ENCODE assay signal across 32 cellular contexts in the genomic region with DNA sequence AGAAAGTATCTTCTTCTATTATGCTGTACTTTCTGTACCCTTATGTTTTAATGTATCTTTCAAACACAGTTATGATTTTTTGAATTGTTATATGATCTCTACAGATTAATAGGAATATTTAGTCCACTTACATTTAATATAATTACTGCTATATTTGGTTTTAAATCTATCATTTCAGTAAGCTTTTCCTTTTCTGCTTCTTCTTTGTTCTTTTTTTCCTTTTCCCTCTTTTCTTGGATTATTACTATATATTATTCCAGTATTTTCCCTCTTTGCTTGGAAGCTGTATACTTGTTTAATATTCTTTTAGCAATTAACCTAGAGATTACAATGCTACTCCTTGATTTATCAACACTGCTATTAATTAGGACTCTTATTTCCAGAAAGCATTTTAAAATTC. TPM values are rescaled to one million over a fixed set of nuclear protein-coding genes. Genes with fewer than 3 reads are reported as not detected.
"Had no signal": no experiment of that assay in that cellular context is flagged by ENCODE, and none has a peak within 500 bp of the region (broad histone marks: within the 10 kb centered on the region; RNA-seq: fewer than 3 reads in every experiment).

No MANE protein-coding gene starts in this region.

- H3K27me3 ChIP-seq: testis, thyroid gland, uterus had no signal

- H3K4me3 ChIP-seq: stomach, suprapubic skin, testis, thoracic aorta, thyroid gland, tibial nerve, transverse colon, upper lobe of left lung, upper lobe of right lung, uterus, vagina had no signal

- H3K4me3 Mint-ChIP-seq: stimulated activated memory B cell treated with anti-CD40 and anti-IgM and Interleukin-4, amounts not matched to agents 10 μg/mL and 1 μg/mL and 100 μg/mL, for 72 hours; stimulated activated naive B cell treated with anti-CD40 and anti-IgM and Interleukin-4, amounts not matched to agents 10 μg/mL and 1 μg/mL and 100 μg/mL, for 72 hours; stimulated activated naive CD8-positive, alpha-beta T cell treated with anti-CD3 and anti-CD28 coated beads, Interleukin-15, amount 100 ng/mL, for 72 hours; stimulated activated naive CD8-positive, alpha-beta T cell treated with anti-CD3 and anti-CD28 coated beads, Interleukin-15, Interleukin-2, amounts not matched to agents 100 ng/mL and 50 ng/mL, for 24 hours; type B pancreatic cell had no signal

- H3K36me3 ChIP-seq: stomach, suprapubic skin, thoracic aorta, thyroid gland, tibial nerve, transverse colon, upper lobe of left lung, upper lobe of right lung, uterus, vagina had no signal

- H3K27ac ChIP-seq: stomach, suprapubic skin, testis, thoracic aorta, thyroid gland, tibial nerve, transverse colon, upper lobe of left lung, upper lobe of right lung, uterus, vagina had no signal

- H3K9me3 ChIP-seq: suprapubic skin, testis, thoracic aorta, thyroid gland, transverse colon, upper lobe of left lung, upper lobe of right lung, uterus, vagina had no signal

- H3K9me3 Mint-ChIP-seq: stimulated activated memory B cell treated with anti-CD40 and anti-IgM and Interleukin-4, amounts not matched to agents 10 μg/mL and 1 μg/mL and 100 μg/mL, for 72 hours; stimulated activated naive CD8-positive, alpha-beta T cell treated with anti-CD3 and anti-CD28 coated beads, Interleukin-15, Interleukin-2, amounts not matched to agents 100 ng/mL and 50 ng/mL, for 24 hours; type B pancreatic cell had no signal

- ATAC-seq: stimulated activated memory B cell treated with anti-CD40 and anti-IgM and Interleukin-4, amounts not matched to agents 10 μg/mL and 1 μg/mL and 100 μg/mL, for 72 hours; stimulated activated naive B cell treated with anti-CD40 and anti-IgM and Interleukin-4, amounts not matched to agents 10 μg/mL and 1 μg/mL and 100 μg/mL, for 72 hours; stimulated activated naive CD8-positive, alpha-beta T cell treated with anti-CD3 and anti-CD28 coated beads, Interleukin-15, amount 100 ng/mL, for 72 hours; stimulated activated naive CD8-positive, alpha-beta T cell treated with anti-CD3 and anti-CD28 coated beads, Interleukin-15, Interleukin-2, amounts not matched to agents 100 U/mL and 50 U/mL, for 24 hours; upper lobe of right lung had no signal

- DNase-seq: stimulated activated CD4-positive, alpha-beta T cell treated with anti-CD3 and anti-CD28 coated beads, Interleukin-2, amount 100 ng/mL, for 24 hours; stimulated activated CD4-positive, alpha-beta T cell treated with anti-CD3 and anti-CD28 coated beads, Interleukin-2, amount 100 ng/mL, for 48 hours; stimulated activated CD4-positive, alpha-beta T cell treated with anti-CD3 and anti-CD28 coated beads, Interleukin-4, amount 100 ng/mL, for 1 hour; stimulated activated CD4-positive, alpha-beta T cell treated with anti-CD3 and anti-CD28 coated beads, Interleukin-4, amount 100 ng/mL, for 24 hours; stimulated activated CD4-positive, alpha-beta T cell treated with anti-CD3 and anti-CD28 coated beads, Interleukin-4, amount 100 ng/mL, for 4 hours; stimulated activated CD8-positive, alpha-beta memory T cell treated with anti-CD3 and anti-CD28 coated beads, Interleukin-4, amount 100 ng/mL, for 48 hours; stimulated activated naive B cell treated with anti-CD40 and anti-IgM and Interleukin-4, amounts not matched to agents 10 μg/mL and 1 μg/mL and 100 μg/mL, for 72 hours; stimulated activated naive CD4-positive, alpha-beta T cell; stimulated activated naive CD4-positive, alpha-beta T cell treated with Interleukin-2 at 50 U/mL for 16 hours; stimulated activated naive CD8-positive, alpha-beta T cell treated with anti-CD3 and anti-CD28 coated beads, Interleukin-15, amount 100 ng/mL, for 72 hours; stimulated activated naive CD8-positive, alpha-beta T cell treated with anti-CD3 and anti-CD28 coated beads, Interleukin-15, Interleukin-2, amounts not matched to agents 100 U/mL and 50 U/mL, for 24 hours; stomach; substantia nigra; testis; thyroid gland; transverse colon; upper lobe of left lung; uterus had no signal

- FAIRE-seq: urothelium cell line had no signal

- H3K36me3 Mint-ChIP-seq: stimulated activated memory B cell treated with anti-CD40 and anti-IgM and Interleukin-4, amounts not matched to agents 10 μg/mL and 1 μg/mL and 100 μg/mL, for 72 hours; stimulated activated naive B cell treated with anti-CD40 and anti-IgM and Interleukin-4, amounts not matched to agents 10 μg/mL and 1 μg/mL and 100 μg/mL, for 72 hours; type B pancreatic cell had no signal

- H3K27ac Mint-ChIP-seq: stimulated activated memory B cell treated with anti-CD40 and anti-IgM and Interleukin-4, amounts not matched to agents 10 μg/mL and 1 μg/mL and 100 μg/mL, for 72 hours; stimulated activated naive B cell treated with anti-CD40 and anti-IgM and Interleukin-4, amounts not matched to agents 10 μg/mL and 1 μg/mL and 100 μg/mL, for 72 hours; stimulated activated naive CD8-positive, alpha-beta T cell treated with anti-CD3 and anti-CD28 coated beads, Interleukin-15, amount 100 ng/mL, for 72 hours; stimulated activated naive CD8-positive, alpha-beta T cell treated with anti-CD3 and anti-CD28 coated beads, Interleukin-15, Interleukin-2, amounts not matched to agents 100 ng/mL and 50 ng/mL, for 24 hours; type B pancreatic cell had no signal

- H3K4me1 ChIP-seq: suprapubic skin, testis, thyroid gland, upper lobe of right lung, uterus, vagina had no signal

RNA-seq across cellular contexts. Expression of a gene that starts 13.5 kb away (rescaled TPM):
- total RNA-seq: stomach, subcutaneous adipose tissue, suprapubic skin, temporal lobe, thoracic aorta, thyroid gland, tibial nerve, transverse colon, upper lobe of left lung, upper lobe of right lung, ureter, urinary bladder, uterus, vagina had no signal
- polyA plus RNA-seq: stomach, thymus, urinary bladder had no signal
